8 cellular contexts compared by ENCODE assay signal in genomic region chr10:100872034-100872791, GRCh38. TPM values are rescaled to one million over a fixed set of nuclear protein-coding genes. Genes with fewer than 3 reads are reported as not detected.
DNase-seq lines count a peak whose midpoint lies in the region; ATAC-seq and TF ChIP-seq lines count a peak whose summit lies in the region.

No MANE protein-coding gene starts in this region.

- intact Hi-C loops in CD4-positive, alpha-beta T cell (cut with DNase I, micrococcal nuclease), result loop anchor here in 1 of 2 experiments (1.0 kb wide), 1 partner anchor 310 kb away; no protein-coding TSS in a partner anchor

- no peaks in the 10 kb centered on the region for H3K36me3 ChIP-seq in H7 (replicated peaks; ENCODE audit: control insufficient read depth, insufficient read depth, low read length)

- peaks cover 20% of the 10 kb centered on the region for H3K27me3 Mint-ChIP-seq in CD4-positive, alpha-beta T cell

- H3K36me3 Mint-ChIP-seq in CD4-positive, alpha-beta T cell (ENCODE audit: low read depth), result no peaks in the 10 kb centered on the region

- CTCF ChIA-PET in CD4-positive, alpha-beta T cell (lab: Charles Lee), result interaction anchor here (1.0 kb wide), 1 partner anchor 310 kb away, joined by 3 read pairs; no protein-coding TSS in a partner anchor

- no peaks in the 10 kb centered on the region for H3K9me3 ChIP-seq in CD4-positive, alpha-beta T cell (ENCODE audit: control insufficient read depth, low read length)

- H3K9me3 Mint-ChIP-seq in CD4-positive, alpha-beta T cell, result no peaks in the 10 kb centered on the region

- H3K4me1 Mint-ChIP-seq in CD4-positive, alpha-beta T cell (ENCODE audit: low read depth), result no peaks in the 10 kb centered on the region

- ATAC-seq in CD4-positive, alpha-beta T cell (ENCODE audit: poor library complexity), result no peak
- no peak for ATAC-seq in GM21723 (IDR thresholded peaks at IDR 0.05; ENCODE audit: unreplicated experiment)
- no peak for ATAC-seq in GM18520 (IDR thresholded peaks at IDR 0.05; ENCODE audit: unreplicated experiment)

- POLR2A ChIA-PET in CD4-positive, alpha-beta T cell (lab: Charles Lee), result no interaction called here

- H3K4me3 Mint-ChIP-seq in CD4-positive, alpha-beta T cell, result no peak overlapping the region

- peak in 9 of 10 experiments; percentile 7 to 53 (median 23) for DNase-seq in CD4-positive, alpha-beta T cell
- DNase-seq in H7 (peak; percentile 96), OCI-M2 (lab: John Stamatoyannopoulos, UW; ENCODE audit: unreplicated experiment) (peak; percentile 11), iPS-NIHi7 (ENCODE audit: extremely low spot score) (peak; percentile 93)
- DNase-seq in activated effector memory CD4-positive, alpha-beta T cell treated with Interleukin-2 at 50 U/mL for 16 hours, result peak; percentile 6
- peak; percentile 43 to 76 (median 56) for DNase-seq in stimulated activated CD4-positive, alpha-beta T cell treated with anti-CD3 and anti-CD28 coated beads, TNF-alpha, amount 100 ng/mL, for 48 hours (ENCODE audit: low read depth in 3 of 3)

- peak; percentile 42 for TF ChIP-seq CTCF in CD4-positive, alpha-beta T cell (IDR thresholded peaks at IDR 0.05)

- peaks cover 1% of the 10 kb centered on the region for H3K27me3 ChIP-seq in CD4-positive, alpha-beta T cell (ENCODE audit: control insufficient read depth, insufficient read depth, low read length)
- peaks cover 2% of the 10 kb centered on the region for H3K27me3 ChIP-seq in H7 (ENCODE audit: control insufficient read depth, insufficient read depth, low read length)

- H3K4me3 ChIP-seq in H7 (ENCODE audit: insufficient read depth, low read depth, low read length), result no peak overlapping the region

- H3K27ac Mint-ChIP-seq in CD4-positive, alpha-beta T cell, result no peak overlapping the region

- no peak overlapping the region for H3K27ac ChIP-seq in CD4-positive, alpha-beta T cell (ENCODE audit: low read depth, low read length)

RNA-seq across cellular contexts. Expression of gene SLF2, which starts 40.5 kb away (rescaled TPM):
- total RNA-seq in CD4-positive, alpha-beta T cell, result 10 to 100 TPM; 11.1 TPM
- 11.1 and 16.3 TPM in 2 replicates for total RNA-seq in H7 (2014; rRNA removed; shearing (Covaris generic))

Comparison
In these comparisons a context has a peak if more than half of its experiments do, and no peak if none do; other contexts are left out.
1. DNase-seq: peak in every context shown above with its lines; median percentile 96 in H7; 93 in iPS-NIHi7; 56 in stimulated activated CD4-positive, alpha-beta T cell treated with anti-CD3 and anti-CD28 coated beads, TNF-alpha, amount 100 ng/mL, for 48 hours; 23 in CD4-positive, alpha-beta T cell; 11 in OCI-M2; 6 in activated effector memory CD4-positive, alpha-beta T cell treated with Interleukin-2 at 50 U/mL for 16 hours.